In genomic region chr14:55104051-55104954, GRCh38 we compare ENCODE assay signal across 10 cellular contexts. TPM values are rescaled to one million over a fixed set of nuclear protein-coding genes. Genes with fewer than 3 reads are reported as not detected.
DNase-seq lines count a peak whose midpoint lies in the region; ATAC-seq, FAIRE-seq and TF ChIP-seq lines count a peak whose summit lies in the region.
"Had no signal": no experiment of that assay in that cellular context is flagged by ENCODE, and none has a peak within 500 bp of the region (broad histone marks: within the 10 kb centered on the region; RNA-seq: fewer than 3 reads in every experiment).

No MANE protein-coding gene starts in this region.

- intact Hi-C loops in Caco-2 (cut with micrococcal nuclease; ENCODE audit: unreplicated experiment) = no loop called here

- no peak overlapping the region for H3K4me3 ChIP-seq in Caco-2 (ENCODE audit: low read depth, low read length)
- H3K4me3 ChIP-seq: cardiac muscle cell had no signal

- H3K36me3 Mint-ChIP-seq in Caco-2 (ENCODE audit: insufficient read depth, unreplicated experiment) (peaks cover 34% of the 10 kb centered on the region), osteocyte (ENCODE audit: unreplicated experiment) (no peaks in the 10 kb centered on the region)
- peaks cover 5% of the 10 kb centered on the region for H3K36me3 Mint-ChIP-seq in central memory CD8-positive, alpha-beta T cell (ENCODE audit: insufficient read depth)

- H3K9me3 Mint-ChIP-seq in Caco-2 (ENCODE audit: unreplicated experiment) (peaks cover 7% of the 10 kb centered on the region), osteocyte (ENCODE audit: unreplicated experiment) (no peaks in the 10 kb centered on the region)
- no peaks in the 10 kb centered on the region for H3K9me3 Mint-ChIP-seq in central memory CD8-positive, alpha-beta T cell

- no peaks in the 10 kb centered on the region for H3K27me3 Mint-ChIP-seq in Caco-2 (ENCODE audit: insufficient read depth, unreplicated experiment)
- no peaks in the 10 kb centered on the region for H3K27me3 Mint-ChIP-seq in central memory CD8-positive, alpha-beta T cell
- H3K27me3 Mint-ChIP-seq in osteocyte (ENCODE audit: unreplicated experiment) = no peaks in the 10 kb centered on the region

- no peaks in the 10 kb centered on the region for H3K27me3 ChIP-seq in Caco-2 (replicated peaks; ENCODE audit: control insufficient read depth, insufficient read depth, low read length)
- H3K27me3 ChIP-seq: cardiac muscle cell had no signal

- peaks cover 43% of the 10 kb centered on the region for H3K4me1 ChIP-seq in Caco-2

- H3K27ac Mint-ChIP-seq in Caco-2 (ENCODE audit: unreplicated experiment) (peak overlapping the region; percentile 99), osteocyte (ENCODE audit: unreplicated experiment) (peak overlapping the region; percentile 99)
- peak overlapping the region; percentile 97 for H3K27ac Mint-ChIP-seq in central memory CD8-positive, alpha-beta T cell (ENCODE audit: low read depth)

- H3K36me3 ChIP-seq in Caco-2 (ENCODE audit: control insufficient read depth, insufficient read depth, low read length) = no peaks in the 10 kb centered on the region
- H3K36me3 ChIP-seq: cardiac muscle cell had no signal

- POLR2A ChIA-PET in Caco-2 (lab: Charles Lee) = interaction anchor here (0.7 to 2.8 kb wide), 8 partner anchors 13 to 53 kb away, joined by 3 to 54 read pairs (median 10); partner anchors contain the start of genes LGALS3 and MAPK1IP1L

- no peak for TF ChIP-seq CTCF in Caco-2 (IDR thresholded peaks at IDR 0.05; ENCODE audit: insufficient read depth in 1 of 2, low read depth in 1 of 2, low read length in 1 of 2, severe bottlenecking in 1 of 2, unreplicated experiment in 1 of 2)
- TF ChIP-seq CTCF in osteocyte (IDR thresholded peaks at IDR 0.05) = no peak

- CTCF ChIA-PET in Caco-2 (lab: Charles Lee) = interaction anchor here (1.0 to 2.2 kb wide), 4 partner anchors 10 to 57 kb away, joined by 3 to 7 read pairs (median 4); partner anchors contain the start of gene MAPK1IP1L

- no TSS peak for BruUV-seq in Caco-2 (replicated peaks; lab: Mats Ljungman, UMichigan)

- H3K9me3 ChIP-seq in Caco-2 = peaks cover 10% of the 10 kb centered on the region

- no peak for FAIRE-seq in frontal cortex (lab: Jason Lieb, UNC)

- no peak for ATAC-seq in central memory CD8-positive, alpha-beta T cell (replicated peaks; ENCODE audit: extremely low read depth, poor library complexity, severe bottlenecking)

- H3K4me3 Mint-ChIP-seq in Caco-2 (ENCODE audit: unreplicated experiment) (peak overlapping the region; percentile 91), osteocyte (ENCODE audit: unreplicated experiment) (no peak overlapping the region)
- peak overlapping the region; percentile 37 for H3K4me3 Mint-ChIP-seq in central memory CD8-positive, alpha-beta T cell

- DNase-seq in Caco-2 (no peak), NOMO-1 treated with dmso at 0.1 percent for 144 hours (lab: John Stamatoyannopoulos, UW; ENCODE audit: unreplicated experiment) (peak; percentile 48), osteocyte (ENCODE audit: extremely low spot score, unreplicated experiment) (no peak), frontal cortex (ENCODE audit: low spot score in 2 of 2) (no peak), NCI-H774 (lab: John Stamatoyannopoulos, UW) (no peak)
- DNase-seq in central memory CD8-positive, alpha-beta T cell (ENCODE audit: low spot score in 2 of 2) = no peak
- DNase-seq in stimulated activated CD4-positive, alpha-beta T cell treated with anti-CD3 and anti-CD28 coated beads, Interleukin-2, amount 100 ng/mL, for 24 hours = no peak
- no peak for DNase-seq in activated CD4-positive, alpha-beta T cell treated with anti-CD3 and anti-CD28 coated beads, Interleukin-2, amount 50 U/mL, for 48 hours
- DNase-seq: stimulated activated CD4-positive, alpha-beta T cell treated with anti-CD3 and anti-CD28 coated beads, Interleukin-15, amount 100 ng/mL, for 24 hours had no signal

- H3K4me1 Mint-ChIP-seq in Caco-2 (ENCODE audit: low read depth, unreplicated experiment) (peaks cover 36% of the 10 kb centered on the region), osteocyte (ENCODE audit: unreplicated experiment) (peaks cover 62% of the 10 kb centered on the region)
- H3K4me1 Mint-ChIP-seq in central memory CD8-positive, alpha-beta T cell = peaks cover 52% of the 10 kb centered on the region

RNA-seq across cellular contexts. Expression of gene LGALS3, which starts 24.7 kb away (rescaled TPM):
- 206 and 246 TPM in 2 replicates for total RNA-seq in Caco-2 (2022)
- 90.8 and 91.0 TPM in 2 replicates for total RNA-seq in osteocyte
- 10.6 TPM for total RNA-seq in frontal cortex

RNA-seq across cellular contexts. Expression of gene MAPK1IP1L, which starts 52.9 kb away (rescaled TPM):
- 81.8 and 90.8 TPM in 2 replicates for total RNA-seq in Caco-2 (2022)
- 85.7 and 102 TPM in 2 replicates for total RNA-seq in osteocyte
- total RNA-seq in frontal cortex = 17.9 TPM
